In genomic region chr7:22082886-22083710, GRCh38 we compare ENCODE assay signal across 8 cellular contexts.
DNase-seq lines count a peak whose midpoint lies in the region; ATAC-seq lines count a peak whose summit lies in the region.

No MANE protein-coding gene starts in this region.

- H3K4me1 ChIP-seq in neuronal stem cell (ENCODE audit: control insufficient read depth in 2 of 2, insufficient read depth in 1 of 2, low read depth in 1 of 2, low read length in 2 of 2) = no peaks in the 10 kb centered on the region

- WGBS in neuronal stem cell (ENCODE audit: extremely low coverage in 2 of 2, insufficient read length in 2 of 2, insufficient replicate concordance in 1 of 2), 2 donors = no CpG with 5 or more reads among the region's 55 CpGs

- no peak overlapping the region for H2BK5ac ChIP-seq in neuronal stem cell (ENCODE audit: low read length)

- H3K27me3 ChIP-seq in neuronal stem cell (ENCODE audit: control insufficient read depth in 3 of 3, insufficient read depth in 3 of 3, low read depth in 1 of 3, low read length in 3 of 3) = peaks cover 0 to 28% (median 2%) of the 10 kb centered on the region in 3 experiments

- peak overlapping the region; percentile 54 to 84 for H3K4me3 ChIP-seq in neuronal stem cell (ENCODE audit: low read length in 2 of 2)

- no peak overlapping the region for H3K4ac ChIP-seq in neuronal stem cell (ENCODE audit: low read length)

- ATAC-seq in GM21786 (IDR thresholded peaks at IDR 0.05; ENCODE audit: unreplicated experiment) = peak; percentile 94

- peak overlapping the region; percentile 72 for H3K27ac ChIP-seq in neuronal stem cell (replicated peaks; ENCODE audit: low read length)

- peak overlapping the region; percentile 70 for H3K4me2 ChIP-seq in neuronal stem cell (ENCODE audit: insufficient read depth, low read length, poor library complexity, severe bottlenecking)

- H4K91ac ChIP-seq in neuronal stem cell (ENCODE audit: low read depth, low read length, poor library complexity) = no peak overlapping the region

- peak overlapping the region; percentile 94 for H3K18ac ChIP-seq in neuronal stem cell (ENCODE audit: low read length)

- no peak overlapping the region for H3K23ac ChIP-seq in neuronal stem cell (ENCODE audit: low read depth, low read length, poor library complexity)

- no peak overlapping the region for H2AK5ac ChIP-seq in neuronal stem cell (ENCODE audit: low read depth, low read length)

- H2BK12ac ChIP-seq in neuronal stem cell (ENCODE audit: low read length) = no peak overlapping the region

- H4K8ac ChIP-seq in neuronal stem cell (ENCODE audit: low read depth, low read length) = no peak overlapping the region

- DNase-seq in DMS79 treated with DMSO at 0.1 percent for 48 hours (lab: John Stamatoyannopoulos, UW) (peak; percentile 43), KG1 (lab: John Stamatoyannopoulos, UW) (peak; percentile 85), RPMI8226 (peak; percentile 82), foreskin melanocyte (peak; percentile 74), neuronal stem cell (ENCODE audit: low spot score) (peak; percentile 83), stromal cell of bone marrow (ENCODE audit: low read depth) (peak; percentile 58)
- peak; percentile 67 for DNase-seq in activated gamma-delta T cell treated with anti-CD3 and anti-CD28 coated beads, Interleukin-2, amount 50 U/mL, for 16 hours (ENCODE audit: low read depth)

- H2AFZ ChIP-seq in neuronal stem cell (ENCODE audit: low read length) = peak overlapping the region; percentile 95

- H3K79me1 ChIP-seq in neuronal stem cell (ENCODE audit: low read depth, low read length) = no peaks in the 10 kb centered on the region

- no peaks in the 10 kb centered on the region for H3K9me3 ChIP-seq in neuronal stem cell (replicated peaks in 1 of 2; ENCODE audit: control insufficient read depth in 2 of 2, insufficient read depth in 1 of 2, low read depth in 1 of 2, low read length in 2 of 2)

- H2BK15ac ChIP-seq in neuronal stem cell (ENCODE audit: low read length) = no peak overlapping the region

- peak overlapping the region; percentile 61 for H3K9ac ChIP-seq in neuronal stem cell (ENCODE audit: low read depth, low read length, poor library complexity)

- no peak overlapping the region for H3K14ac ChIP-seq in neuronal stem cell (ENCODE audit: low read length)

- H2BK120ac ChIP-seq in neuronal stem cell (ENCODE audit: low read depth, low read length) = no peak overlapping the region

- H3K36me3 ChIP-seq in neuronal stem cell (replicated peaks in 1 of 2; ENCODE audit: control insufficient read depth in 2 of 2, insufficient read depth in 2 of 2, low read length in 2 of 2) = no peaks in the 10 kb centered on the region

Comparison
In these comparisons a context has a peak if more than half of its experiments do, and no peak if none do; other contexts are left out.
1. Peak in every context shown above with its lines: DNase-seq, ATAC-seq, H3K4me3 ChIP-seq and H3K27ac ChIP-seq.